Comparison of ENCODE assay signal across 1 cellular context in the genomic region with DNA sequence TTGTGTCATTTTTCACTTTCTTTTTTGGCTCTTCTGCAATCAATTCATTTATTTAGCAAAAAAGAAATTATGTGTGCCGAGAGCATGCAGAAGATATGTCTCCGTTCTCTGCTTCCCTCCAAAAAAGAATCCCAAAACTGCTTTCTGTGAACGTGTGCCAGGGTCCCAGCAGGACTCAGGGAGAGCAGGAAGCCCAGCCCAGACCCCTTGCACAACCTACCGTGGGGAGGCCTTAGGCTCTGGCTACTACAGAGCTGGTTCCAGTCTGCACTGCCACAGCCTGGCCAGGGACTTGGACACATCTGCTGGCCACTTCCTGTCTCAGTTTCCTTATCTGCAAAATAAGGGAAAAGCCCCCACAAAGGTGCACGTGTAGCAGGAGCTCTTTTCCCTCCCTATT.
TF ChIP-seq lines count a peak whose summit lies in the region.

No MANE protein-coding gene starts in this region.

TF ChIP-seq in GM23338, 12 proteins besides CTCF, POLR2A, EP300 and RAD21:
- TF ChIP-seq, protein P1, sequence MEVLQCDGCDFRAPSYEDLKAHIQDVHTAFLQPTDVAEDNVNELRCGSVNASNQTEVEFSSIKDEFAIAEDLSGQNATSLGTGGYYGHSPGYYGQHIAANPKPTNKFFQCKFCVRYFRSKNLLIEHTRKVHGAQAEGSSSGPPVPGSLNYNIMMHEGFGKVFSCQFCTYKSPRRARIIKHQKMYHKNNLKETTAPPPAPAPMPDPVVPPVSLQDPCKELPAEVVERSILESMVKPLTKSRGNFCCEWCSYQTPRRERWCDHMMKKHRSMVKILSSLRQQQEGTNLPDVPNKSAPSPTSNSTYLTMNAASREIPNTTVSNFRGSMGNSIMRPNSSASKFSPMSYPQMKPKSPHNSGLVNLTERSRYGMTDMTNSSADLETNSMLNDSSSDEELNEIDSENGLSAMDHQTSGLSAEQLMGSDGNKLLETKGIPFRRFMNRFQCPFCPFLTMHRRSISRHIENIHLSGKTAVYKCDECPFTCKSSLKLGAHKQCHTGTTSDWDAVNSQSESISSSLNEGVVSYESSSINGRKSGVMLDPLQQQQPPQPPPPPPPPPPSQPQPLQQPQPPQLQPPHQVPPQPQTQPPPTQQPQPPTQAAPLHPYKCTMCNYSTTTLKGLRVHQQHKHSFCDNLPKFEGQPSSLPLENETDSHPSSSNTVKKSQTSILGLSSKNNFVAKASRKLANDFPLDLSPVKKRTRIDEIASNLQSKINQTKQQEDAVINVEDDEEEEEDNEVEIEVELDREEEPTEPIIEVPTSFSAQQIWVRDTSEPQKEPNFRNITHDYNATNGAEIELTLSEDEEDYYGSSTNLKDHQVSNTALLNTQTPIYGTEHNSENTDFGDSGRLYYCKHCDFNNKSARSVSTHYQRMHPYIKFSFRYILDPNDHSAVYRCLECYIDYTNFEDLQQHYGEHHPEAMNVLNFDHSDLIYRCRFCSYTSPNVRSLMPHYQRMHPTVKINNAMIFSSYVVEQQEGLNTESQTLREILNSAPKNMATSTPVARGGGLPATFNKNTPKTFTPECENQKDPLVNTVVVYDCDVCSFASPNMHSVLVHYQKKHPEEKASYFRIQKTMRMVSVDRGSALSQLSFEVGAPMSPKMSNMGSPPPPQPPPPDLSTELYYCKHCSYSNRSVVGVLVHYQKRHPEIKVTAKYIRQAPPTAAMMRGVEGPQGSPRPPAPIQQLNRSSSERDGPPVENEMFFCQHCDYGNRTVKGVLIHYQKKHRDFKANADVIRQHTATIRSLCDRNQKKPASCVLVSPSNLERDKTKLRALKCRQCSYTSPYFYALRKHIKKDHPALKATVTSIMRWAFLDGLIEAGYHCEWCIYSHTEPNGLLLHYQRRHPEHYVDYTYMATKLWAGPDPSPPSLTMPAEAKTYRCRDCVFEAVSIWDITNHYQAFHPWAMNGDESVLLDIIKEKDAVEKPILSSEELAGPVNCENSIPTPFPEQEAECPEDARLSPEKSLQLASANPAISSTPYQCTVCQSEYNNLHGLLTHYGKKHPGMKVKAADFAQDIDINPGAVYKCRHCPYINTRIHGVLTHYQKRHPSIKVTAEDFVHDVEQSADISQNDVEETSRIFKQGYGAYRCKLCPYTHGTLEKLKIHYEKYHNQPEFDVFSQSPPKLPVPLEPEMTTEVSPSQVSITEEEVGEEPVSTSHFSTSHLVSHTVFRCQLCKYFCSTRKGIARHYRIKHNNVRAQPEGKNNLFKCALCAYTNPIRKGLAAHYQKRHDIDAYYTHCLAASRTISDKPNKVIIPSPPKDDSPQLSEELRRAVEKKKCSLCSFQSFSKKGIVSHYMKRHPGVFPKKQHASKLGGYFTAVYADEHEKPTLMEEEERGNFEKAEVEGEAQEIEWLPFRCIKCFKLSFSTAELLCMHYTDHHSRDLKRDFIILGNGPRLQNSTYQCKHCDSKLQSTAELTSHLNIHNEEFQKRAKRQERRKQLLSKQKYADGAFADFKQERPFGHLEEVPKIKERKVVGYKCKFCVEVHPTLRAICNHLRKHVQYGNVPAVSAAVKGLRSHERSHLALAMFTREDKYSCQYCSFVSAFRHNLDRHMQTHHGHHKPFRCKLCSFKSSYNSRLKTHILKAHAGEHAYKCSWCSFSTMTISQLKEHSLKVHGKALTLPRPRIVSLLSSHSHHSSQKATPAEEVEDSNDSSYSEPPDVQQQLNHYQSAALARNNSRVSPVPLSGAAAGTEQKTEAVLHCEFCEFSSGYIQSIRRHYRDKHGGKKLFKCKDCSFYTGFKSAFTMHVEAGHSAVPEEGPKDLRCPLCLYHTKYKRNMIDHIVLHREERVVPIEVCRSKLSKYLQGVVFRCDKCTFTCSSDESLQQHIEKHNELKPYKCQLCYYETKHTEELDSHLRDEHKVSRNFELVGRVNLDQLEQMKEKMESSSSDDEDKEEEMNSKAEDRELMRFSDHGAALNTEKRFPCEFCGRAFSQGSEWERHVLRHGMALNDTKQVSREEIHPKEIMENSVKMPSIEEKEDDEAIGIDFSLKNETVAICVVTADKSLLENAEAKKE (CRISPR knock-in tag; IDR thresholded peaks at IDR 0.05), result no peak
- no peak for TF ChIP-seq EZH2phosphoT487 (IDR thresholded peaks at IDR 0.05; ENCODE audit: unreplicated experiment)
- TF ChIP-seq JUNB (IDR thresholded peaks at IDR 0.05; ENCODE audit: unreplicated experiment), result no peak
- TF ChIP-seq, protein P2, sequence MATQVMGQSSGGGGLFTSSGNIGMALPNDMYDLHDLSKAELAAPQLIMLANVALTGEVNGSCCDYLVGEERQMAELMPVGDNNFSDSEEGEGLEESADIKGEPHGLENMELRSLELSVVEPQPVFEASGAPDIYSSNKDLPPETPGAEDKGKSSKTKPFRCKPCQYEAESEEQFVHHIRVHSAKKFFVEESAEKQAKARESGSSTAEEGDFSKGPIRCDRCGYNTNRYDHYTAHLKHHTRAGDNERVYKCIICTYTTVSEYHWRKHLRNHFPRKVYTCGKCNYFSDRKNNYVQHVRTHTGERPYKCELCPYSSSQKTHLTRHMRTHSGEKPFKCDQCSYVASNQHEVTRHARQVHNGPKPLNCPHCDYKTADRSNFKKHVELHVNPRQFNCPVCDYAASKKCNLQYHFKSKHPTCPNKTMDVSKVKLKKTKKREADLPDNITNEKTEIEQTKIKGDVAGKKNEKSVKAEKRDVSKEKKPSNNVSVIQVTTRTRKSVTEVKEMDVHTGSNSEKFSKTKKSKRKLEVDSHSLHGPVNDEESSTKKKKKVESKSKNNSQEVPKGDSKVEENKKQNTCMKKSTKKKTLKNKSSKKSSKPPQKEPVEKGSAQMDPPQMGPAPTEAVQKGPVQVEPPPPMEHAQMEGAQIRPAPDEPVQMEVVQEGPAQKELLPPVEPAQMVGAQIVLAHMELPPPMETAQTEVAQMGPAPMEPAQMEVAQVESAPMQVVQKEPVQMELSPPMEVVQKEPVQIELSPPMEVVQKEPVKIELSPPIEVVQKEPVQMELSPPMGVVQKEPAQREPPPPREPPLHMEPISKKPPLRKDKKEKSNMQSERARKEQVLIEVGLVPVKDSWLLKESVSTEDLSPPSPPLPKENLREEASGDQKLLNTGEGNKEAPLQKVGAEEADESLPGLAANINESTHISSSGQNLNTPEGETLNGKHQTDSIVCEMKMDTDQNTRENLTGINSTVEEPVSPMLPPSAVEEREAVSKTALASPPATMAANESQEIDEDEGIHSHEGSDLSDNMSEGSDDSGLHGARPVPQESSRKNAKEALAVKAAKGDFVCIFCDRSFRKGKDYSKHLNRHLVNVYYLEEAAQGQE (IDR thresholded peaks at IDR 0.05; ENCODE audit: unreplicated experiment), result no peak
- no peak for TF ChIP-seq ZNF331 (CRISPR knock-in tag; IDR thresholded peaks at IDR 0.05; ENCODE audit: low read depth)
- TF ChIP-seq ZNF114 (CRISPR knock-in tag; IDR thresholded peaks at IDR 0.05), result no peak
- TF ChIP-seq, protein P3, sequence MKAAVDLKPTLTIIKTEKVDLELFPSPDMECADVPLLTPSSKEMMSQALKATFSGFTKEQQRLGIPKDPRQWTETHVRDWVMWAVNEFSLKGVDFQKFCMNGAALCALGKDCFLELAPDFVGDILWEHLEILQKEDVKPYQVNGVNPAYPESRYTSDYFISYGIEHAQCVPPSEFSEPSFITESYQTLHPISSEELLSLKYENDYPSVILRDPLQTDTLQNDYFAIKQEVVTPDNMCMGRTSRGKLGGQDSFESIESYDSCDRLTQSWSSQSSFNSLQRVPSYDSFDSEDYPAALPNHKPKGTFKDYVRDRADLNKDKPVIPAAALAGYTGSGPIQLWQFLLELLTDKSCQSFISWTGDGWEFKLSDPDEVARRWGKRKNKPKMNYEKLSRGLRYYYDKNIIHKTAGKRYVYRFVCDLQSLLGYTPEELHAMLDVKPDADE (IDR thresholded peaks at IDR 0.05), result no peak
- TF ChIP-seq CREB1 (CRISPR knock-in tag; IDR thresholded peaks at IDR 0.05; ENCODE audit: low read depth), result no peak
- TF ChIP-seq POLR2AphosphoS5 (IDR thresholded peaks at IDR 0.05; ENCODE audit: low read depth), result no peak
- no peak for TF ChIP-seq EZH2 (IDR thresholded peaks at IDR 0.05; ENCODE audit: low read depth, unreplicated experiment)
- no peak for TF ChIP-seq NANOG (IDR thresholded peaks at IDR 0.05; ENCODE audit: borderline replicate concordance)
- TF ChIP-seq STAT1 (IDR thresholded peaks at IDR 0.05; ENCODE audit: unreplicated experiment), result no peak
